In genomic region chr1:232851532-232851931, GRCh38 we compare ENCODE assay signal across 22 cellular contexts.
"Had no signal": no experiment of that assay in that cellular context is flagged by ENCODE, and none has a peak within 500 bp of the region (broad histone marks: within the 10 kb centered on the region; RNA-seq: fewer than 3 reads in every experiment).

No MANE protein-coding gene starts in this region.

- H3K4me3 ChIP-seq: coronary artery, dorsolateral prefrontal cortex, esophagus muscularis mucosa, gastroesophageal sphincter, heart left ventricle, hepatocyte, left lung, lower lobe of right lung, mucosa of descending colon had no signal

- H2AFZ ChIP-seq: hepatocyte had no signal

- FAIRE-seq: colon, endothelial cell of umbilical vein, islet of Langerhans, keratinocyte had no signal

- H3K27ac ChIP-seq: coronary artery, dorsolateral prefrontal cortex, esophagus muscularis mucosa, gastroesophageal sphincter, heart left ventricle, hepatocyte, left lung, lower lobe of right lung had no signal

- ATAC-seq: gastroesophageal sphincter, heart left ventricle, left cardiac atrium, left lung, left ventricle myocardium superior, lower lobe of right lung, mucosa of descending colon had no signal

- H3K4me1 ChIP-seq: esophagus muscularis mucosa, gastroesophageal sphincter, heart left ventricle, left lung, lower lobe of right lung had no signal

- H3K27me3 ChIP-seq: dorsolateral prefrontal cortex, esophagus muscularis mucosa, gastroesophageal sphincter, heart left ventricle, hepatocyte, left lung had no signal

- H3K4me2 ChIP-seq: hepatocyte had no signal

- DNase-seq: dermis blood vessel endothelial cell; dorsolateral prefrontal cortex; effector CD4-positive, alpha-beta T cell; effector memory CD4-positive, alpha-beta T cell; foreskin fibroblast; foreskin melanocyte; heart left ventricle; hypothalamus; left cardiac atrium; left lung; left ventricle myocardium superior; lower lobe of right lung; mesenchymal stem cell; mucosa of descending colon had no signal

- H3K79me2 ChIP-seq: hepatocyte had no signal

- H3K36me3 ChIP-seq: esophagus muscularis mucosa, gastroesophageal sphincter, heart left ventricle, left lung, lower lobe of right lung had no signal

- H3K9me3 ChIP-seq: esophagus muscularis mucosa, gastroesophageal sphincter, heart left ventricle, left lung, lower lobe of right lung, mucosa of descending colon had no signal
